8 cellular contexts compared by ENCODE assay signal in genomic region chr1:234608026-234608719, GRCh38.
DNase-seq lines count a peak whose midpoint lies in the region; ATAC-seq lines count a peak whose summit lies in the region.

No MANE protein-coding gene starts in this region.

- peak overlapping the region; percentile 98 for H3K9ac ChIP-seq in endocrine pancreas (ENCODE audit: control insufficient read depth, insufficient read depth, low read length)

- H3K27me3 ChIP-seq in endocrine pancreas (ENCODE audit: control insufficient read depth, insufficient read depth, low read length) = no peaks in the 10 kb centered on the region

- peak overlapping the region; percentile 100 for H3K4me3 ChIP-seq in endocrine pancreas (ENCODE audit: control insufficient read depth, insufficient read depth, low read length)

- ATAC-seq in GM18511 (IDR thresholded peaks at IDR 0.05; ENCODE audit: unreplicated experiment) = peak; percentile 28
- peak; percentile 29 for ATAC-seq in HG03354 (IDR thresholded peaks at IDR 0.05; ENCODE audit: poor library complexity, severe bottlenecking, unreplicated experiment)

- H3K4me1 ChIP-seq in endocrine pancreas (ENCODE audit: control insufficient read depth, insufficient read depth, low read length) = peaks cover 19% of the 10 kb centered on the region

- H3K9me3 ChIP-seq in endocrine pancreas (ENCODE audit: control insufficient read depth, low read length) = no peaks in the 10 kb centered on the region

- peak; percentile 63 for DNase-seq in 8988T
- DNase-seq in NOMO-1 treated with dmso at 0.1 percent for 144 hours (lab: John Stamatoyannopoulos, UW; ENCODE audit: unreplicated experiment) = peak; percentile 76
- peak; percentile 83 for DNase-seq in activated CD8-positive, alpha-beta memory T cell treated with anti-CD3 and anti-CD28 coated beads, Interleukin-2, amount 50 U/mL, for 1 hour (ENCODE audit: extremely low read depth)
- DNase-seq in midbrain (lab: John Stamatoyannopoulos, UW) = peak; percentile 77
- peak; percentile 55 to 64 for DNase-seq in stimulated activated CD8-positive, alpha-beta memory T cell treated with anti-CD3 and anti-CD28 coated beads, Interleukin-4, amount 100 ng/mL, for 4 hours (ENCODE audit: low read depth in 2 of 2, low spot score in 1 of 2)

- H3K36me3 ChIP-seq in endocrine pancreas (ENCODE audit: control insufficient read depth, insufficient read depth, low read length) = peaks cover 21% of the 10 kb centered on the region

Comparison
In these comparisons a context has a peak if more than half of its experiments do, and no peak if none do; other contexts are left out.
1. Peak in every context shown above with its lines: DNase-seq, ATAC-seq and H3K4me3 ChIP-seq.